Comparison of ENCODE assay signal across 9 cellular contexts in the genomic region with DNA sequence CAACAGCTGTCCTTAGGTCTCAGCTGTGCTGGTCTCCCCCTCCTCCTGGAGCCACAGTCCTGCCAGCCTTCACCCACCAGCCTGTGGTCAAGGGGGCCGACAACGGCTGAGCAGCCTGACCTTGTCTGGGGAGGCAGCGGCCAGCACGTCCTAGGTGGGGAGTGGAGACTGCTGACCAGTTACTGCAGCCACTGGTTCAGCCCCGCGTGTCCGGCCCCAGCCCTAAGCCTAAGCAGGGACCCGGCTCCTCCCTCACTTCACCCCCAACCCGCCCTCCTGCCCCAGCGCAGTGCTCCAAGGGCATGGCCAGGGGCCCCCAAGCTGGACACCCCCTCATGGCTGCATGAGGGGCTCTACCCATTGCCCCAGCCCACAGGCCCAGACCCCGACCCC.
DNase-seq lines count a peak whose midpoint lies in the region; ATAC-seq, FAIRE-seq and TF ChIP-seq lines count a peak whose summit lies in the region.
"Had no signal": no experiment of that assay in that cellular context is flagged by ENCODE, and none has a peak within 500 bp of the region (broad histone marks: within the 10 kb centered on the region; RNA-seq: fewer than 3 reads in every experiment).

No MANE protein-coding gene starts in this region.

- no peak overlapping the region for H2AFZ ChIP-seq in HCT116 (ENCODE audit: low read depth, low read length, poor library complexity, severe bottlenecking)
- no peak overlapping the region for H2AFZ ChIP-seq in GM12878 (ENCODE audit: control insufficient read depth, low read depth, low read length)

- H3K36me3 ChIP-seq in HCT116 (ENCODE audit: control insufficient read depth in 1 of 2, insufficient read depth in 2 of 2, low read length in 2 of 2) = peaks cover 4 to 10% of the 10 kb centered on the region in 2 experiments; a peak in 3 of 4 replicates
- H3K36me3 ChIP-seq in GM12878 (ENCODE audit: control insufficient read depth in 2 of 2, insufficient read depth in 2 of 2, low read length in 1 of 2) = peaks cover 2 to 5% of the 10 kb centered on the region in 2 experiments; a peak in 3 of 4 replicates
- H3K36me3 ChIP-seq in mesendoderm (ENCODE audit: control insufficient read depth, insufficient read depth, low read length) = peaks cover 7% of the 10 kb centered on the region
- H3K36me3 ChIP-seq in subcutaneous abdominal adipose tissue (ENCODE audit: control insufficient read depth in 5 of 5, insufficient read depth in 5 of 5, low read length in 5 of 5) = peaks cover 5 to 22% (median 20%) of the 10 kb centered on the region in 5 donors

- H3K4me3 ChIP-seq in HCT116 (replicated peaks in 1 of 2; ENCODE audit: low read depth in 1 of 2, low read length in 2 of 2) = no peak overlapping the region
- no peak overlapping the region for H3K4me3 ChIP-seq in GM12878
- H3K4me3 ChIP-seq in mesendoderm (ENCODE audit: low read length) = no peak overlapping the region
- H3K4me3 ChIP-seq in subcutaneous abdominal adipose tissue (ENCODE audit: low read depth in 1 of 5, low read length in 5 of 5) = no peak overlapping the region

- H4K20me1 ChIP-seq in HCT116 (ENCODE audit: insufficient read depth) (no peaks in the 10 kb centered on the region), GM12878 (ENCODE audit: control insufficient read depth, insufficient read depth) (no peaks in the 10 kb centered on the region)

- no peak overlapping the region for H2BK120ac ChIP-seq in mesendoderm (ENCODE audit: low read depth, low read length)

- H3K9ac ChIP-seq in HCT116 (ENCODE audit: low read length) (no peak overlapping the region), GM12878 (ENCODE audit: control insufficient read depth, insufficient read depth, low read length) (no peak overlapping the region), mesendoderm (ENCODE audit: low read length) (no peak overlapping the region), subcutaneous abdominal adipose tissue (ENCODE audit: low read length in 5 of 5) (peak overlapping the region in 1 of 5 donors; percentile 66)

- TF ChIP-seq POLR2A in HCT116 (IDR thresholded peaks at IDR 0.05; ENCODE audit: borderline replicate concordance, extremely low read depth, insufficient read depth, insufficient read length) (no peak), GM12878 (IDR thresholded peaks at IDR 0.05; ENCODE audit: low read depth, low read length) (no peak)

- no peak overlapping the region for H2AK5ac ChIP-seq in mesendoderm (ENCODE audit: low read length)

- H3K23ac ChIP-seq in mesendoderm (ENCODE audit: low read length) = no peak overlapping the region

- POLR2A ChIA-PET in HCT116 (lab: Charles Lee) (interaction anchor here (0.9 kb wide), 1 partner anchor 117 kb away, joined by 3 read pairs; a partner anchor contains a TSS), GM12878 (lab: Charles Lee) (no interaction called here)

- TF ChIP-seq RAD21 in HCT116 (IDR thresholded peaks at IDR 0.05; ENCODE audit: low read depth) (no peak), GM12878 (IDR thresholded peaks at IDR 0.05; ENCODE audit: insufficient read depth, low read depth, low read length) (no peak)

- BruUV-seq in HCT116 (replicated peaks; lab: Mats Ljungman, UMichigan) (no TSS peak), GM12878 (replicated peaks; lab: Mats Ljungman, UMichigan) (no TSS peak)

- peak overlapping the region; percentile 43; the same call in 1 of the 2 replicates for H3K4me2 ChIP-seq in HCT116 (ENCODE audit: low read length)
- H3K4me2 ChIP-seq in GM12878 (ENCODE audit: control insufficient read depth, insufficient read depth) = 0 out of 2 replicates have a peak overlapping the region, but pooled peaks have one; percentile 25
- H3K4me2 ChIP-seq in mesendoderm (ENCODE audit: low read length) = no peak overlapping the region

- H3K9me3 ChIP-seq in HCT116 (ENCODE audit: control insufficient read depth in 1 of 2, insufficient read depth in 1 of 2, low read depth in 1 of 2, low read length in 2 of 2) (no peaks in the 10 kb centered on the region), GM12878 (replicated peaks; ENCODE audit: control insufficient read depth, insufficient read depth, low read length) (no peaks in the 10 kb centered on the region), subcutaneous abdominal adipose tissue (ENCODE audit: control insufficient read depth in 5 of 5, low read length in 5 of 5) (no peaks in the 10 kb centered on the region)

- H3K79me2 ChIP-seq in HCT116 (ENCODE audit: insufficient read depth, low read length) (no peaks in the 10 kb centered on the region), GM12878 (ENCODE audit: control insufficient read depth, insufficient read depth, low read length) (no peaks in the 10 kb centered on the region), mesendoderm (ENCODE audit: control insufficient read depth, insufficient read depth, low read length) (no peaks in the 10 kb centered on the region)

- H2BK15ac ChIP-seq in mesendoderm (replicated peaks; ENCODE audit: low read depth) = no peak overlapping the region

- H3K27ac ChIP-seq in HCT116 (ENCODE audit: low read depth, low read length) = peak overlapping the region; percentile 56; the same call in 1 of the 2 replicates
- no peak overlapping the region for H3K27ac ChIP-seq in GM12878 (ENCODE audit: control insufficient read depth, insufficient read depth)
- no peak overlapping the region for H3K27ac ChIP-seq in mesendoderm (ENCODE audit: low read depth, low read length)
- H3K27ac ChIP-seq in subcutaneous abdominal adipose tissue (ENCODE audit: low read depth, low read length) = peak overlapping the region; percentile 85

- SMC1A ChIA-PET in GM12878 (lab: Charles Lee; ENCODE audit: uncharacterized antibody, unreplicated experiment) = interaction anchor here (0.9 to 1.1 kb wide), 2 partner anchors 20 to 113 kb away, joined by 3 to 4 read pairs; no protein-coding TSS in a partner anchor

- H3K18ac ChIP-seq in mesendoderm (ENCODE audit: low read length) = no peak overlapping the region

- no peak overlapping the region for H4K5ac ChIP-seq in mesendoderm (ENCODE audit: low read length)

- no peaks in the 10 kb centered on the region for H3K79me1 ChIP-seq in mesendoderm (ENCODE audit: low read length)

- in situ Hi-C loops in GM12878 (cut with MboI) = no loop called here

- H3K27me3 ChIP-seq in HCT116 (ENCODE audit: insufficient read depth, low read length) (no peaks in the 10 kb centered on the region), GM12878 (replicated peaks in 1 of 2; ENCODE audit: control insufficient read depth in 2 of 2, insufficient read depth in 2 of 2, low read length in 1 of 2) (no peaks in the 10 kb centered on the region), mesendoderm (ENCODE audit: insufficient read depth, low read length, poor library complexity) (no peaks in the 10 kb centered on the region), subcutaneous abdominal adipose tissue (ENCODE audit: control insufficient read depth in 5 of 5, insufficient read depth in 4 of 5, low read length in 5 of 5) (no peaks in the 10 kb centered on the region)

- FAIRE-seq in GM12878 (lab: Jason Lieb, UNC) = no peak
- FAIRE-seq: D721Med had no signal

- H2BK5ac ChIP-seq in mesendoderm (ENCODE audit: low read length) = no peak overlapping the region

- no peak for TF ChIP-seq CTCF in HCT116 (IDR thresholded peaks at IDR 0.05 in 2 of 3, conservative IDR thresholded peaks at IDR 0.05 in 1 of 3; ENCODE audit: borderline replicate concordance in 1 of 3, insufficient read depth in 1 of 3, low read depth in 2 of 3, low read length in 2 of 3)
- TF ChIP-seq CTCF in GM12878 (IDR thresholded peaks at IDR 0.05 in 2 of 3, conservative IDR thresholded peaks at IDR 0.05 in 1 of 3; ENCODE audit: control insufficient read depth in 2 of 3, extremely low read depth in 1 of 3, insufficient read depth in 1 of 3, low read depth in 3 of 3, low read length in 3 of 3) = no peak

- 56% methylated on average over 10 of the region's 11 CpGs for WGBS in GM12878 (ENCODE audit: insufficient coverage, insufficient replicate concordance, low lambda C conversion rate, missing lambda C conversion rate)
- no CpG with 5 or more reads among the region's 11 CpGs for WGBS in mesendoderm (ENCODE audit: extremely low coverage, insufficient coverage, low lambda C conversion rate)

- intact Hi-C loops in HCT116 (cut with micrococcal nuclease) = no loop called here
- intact Hi-C loops in GM12878 (cut with micrococcal nuclease; ENCODE audit: unreplicated experiment) = loop anchor here (5.0 kb wide), 2 partner anchors 85 to 115 kb away; a partner anchor contains a TSS

- H3K4me1 ChIP-seq in HCT116 (ENCODE audit: control insufficient read depth in 1 of 2, insufficient read depth in 2 of 2, low read length in 2 of 2) (peaks cover 16 to 53% of the 10 kb centered on the region in 2 experiments), GM12878 (ENCODE audit: control insufficient read depth, insufficient read depth, low read length) (peaks cover 10% of the 10 kb centered on the region), mesendoderm (ENCODE audit: control insufficient read depth, low read depth, low read length) (peaks cover 3% of the 10 kb centered on the region), subcutaneous abdominal adipose tissue (ENCODE audit: control insufficient read depth in 5 of 5, insufficient read depth in 5 of 5, low read length in 5 of 5) (peaks cover 1 to 67% (median 63%) of the 10 kb centered on the region in 5 donors)

- RAD21 ChIA-PET in HCT116 (lab: Charles Lee; ENCODE audit: low non-redundant PET in 1 of 2, low total read pairs in 2 of 2, uncharacterized antibody in 2 of 2, unreplicated experiment in 2 of 2) = interaction anchor here in 1 of 2 experiments (1.3 kb wide), 1 partner anchor 70 kb away, joined by 3 read pairs; no protein-coding TSS in a partner anchor
- RAD21 ChIA-PET in GM12878 (lab: Charles Lee; ENCODE audit: unreplicated experiment) = no interaction called here

- CTCF ChIA-PET in HCT116 (lab: Charles Lee) (interaction anchor here (1.3 to 3.1 kb wide), 2 partner anchors 70 to 117 kb away, joined by 5 to 13 read pairs; a partner anchor contains a TSS), GM12878 (lab: Yijun Ruan, JAX) (interaction anchor here (0.8 to 1.4 kb wide), 5 partner anchors 70 to 137 kb away, joined by 3 to 5 read pairs (median 4); a partner anchor contains a TSS)

- H3K4ac ChIP-seq in mesendoderm (ENCODE audit: low read depth, low read length) = no peak overlapping the region

- peak overlapping the region; percentile 22 for H3K56ac ChIP-seq in mesendoderm (ENCODE audit: low read length)

- ATAC-seq in HCT116 (no peak), GM12878 (no peak)

- H3K9me2 ChIP-seq in HCT116 (ENCODE audit: insufficient read depth) = no peaks in the 10 kb centered on the region

- DNase-seq in HCT116 (ENCODE audit: low read depth, low spot score) = no peak
- DNase-seq in GM12878 (ENCODE audit: low read depth, low spot score) = no peak
- DNase-seq in mesendoderm = no peak
- no peak for DNase-seq in middle frontal gyrus (ENCODE audit: extremely low spot score, low spot score)
- DNase-seq in activated CD8-positive, alpha-beta memory T cell treated with anti-CD3 and anti-CD28 coated beads, Interleukin-2, amount 50 U/mL, for 4 hours = no peak
- no peak for DNase-seq in H4 (ENCODE audit: low spot score)
- DNase-seq in kidney glomerular epithelial cell (lab: John Stamatoyannopoulos, UW) = no peak

- no peak for TF ChIP-seq EP300 in GM12878 (IDR thresholded peaks at IDR 0.05; ENCODE audit: borderline replicate concordance in 1 of 2, control insufficient read depth in 1 of 2, low read depth in 2 of 2, low read length in 2 of 2)

- H4K8ac ChIP-seq in mesendoderm (ENCODE audit: low read depth, low read length) = no peak overlapping the region

TF ChIP-seq in GM12878, 131 proteins besides CTCF, POLR2A, EP300 and RAD21 (continues in another document):
- TF ChIP-seq GATAD2B (conservative IDR thresholded peaks at IDR 0.05; ENCODE audit: low read depth) = no peak

Comparison
In these comparisons a context has a peak if more than half of its experiments do, and no peak if none do; other contexts are left out.
1. H3K27ac ChIP-seq: peak in HCT116 (single experiment) and subcutaneous abdominal adipose tissue (single experiment); none in GM12878 (single experiment) and mesendoderm (single experiment).